In the genomic region with DNA sequence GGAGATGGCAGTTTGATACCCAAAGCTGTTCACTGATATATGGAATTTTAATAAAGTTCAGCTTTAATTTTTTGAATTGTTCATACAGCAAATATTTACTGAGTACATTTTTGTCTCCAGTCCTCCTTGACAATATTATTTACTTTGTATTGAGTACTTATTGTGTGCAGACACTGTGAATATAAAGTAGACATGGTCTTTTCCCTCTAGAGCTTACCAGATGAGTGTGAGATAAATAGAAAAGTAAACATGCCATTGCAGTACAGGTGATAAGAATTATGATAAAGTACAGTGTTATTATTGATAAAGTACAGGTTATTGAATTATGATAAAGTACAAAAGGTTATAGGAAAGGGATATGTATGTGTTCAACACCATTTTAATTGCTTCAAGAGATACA, we compare ENCODE assay signal across 12 cellular contexts. TPM values are rescaled to one million over a fixed set of nuclear protein-coding genes. Genes with fewer than 3 reads are reported as not detected.
A peak's percentile ranks its signal among the peaks of the same experiment; 100 is the strongest.
DNase-seq lines count a peak whose midpoint lies in the region; ATAC-seq and TF ChIP-seq lines count a peak whose summit lies in the region.
"Had no signal": no experiment of that assay in that cellular context is flagged by ENCODE, and none has a peak within 500 bp of the region (broad histone marks: within the 10 kb centered on the region; RNA-seq: fewer than 3 reads in every experiment).

No MANE protein-coding gene starts in this region.

- CTCF ChIA-PET in Calu3 (lab: Charles Lee) (interaction anchor here (1.4 kb wide), 1 partner anchor 60 kb away, joined by 3 read pairs; a partner anchor contains a TSS), GM10248 (lab: Yijun Ruan, JAX) (interaction anchor here (1.0 to 1.7 kb wide), 2 partner anchors 19 to 39 kb away, joined by 3 to 7 read pairs; no protein-coding TSS in a partner anchor)

- H3K9me3 ChIP-seq in Karpas-422 (ENCODE audit: low read length), result no peaks in the 10 kb centered on the region
- H3K9me3 ChIP-seq: Peyer's patch, right atrium auricular region had no signal

- DNase-seq in Calu3 (no peak), Karpas-422 (no peak), C1 segment of cervical spinal cord (lab: John Stamatoyannopoulos, UW) (no peak), GM10248 (ENCODE audit: extremely low spot score) (no peak), NCI-H2171 treated with DMSO at 0.1 percent for 48 hours (lab: John Stamatoyannopoulos, UW) (no peak)
- no peak for DNase-seq in activated naive CD8-positive, alpha-beta T cell treated with anti-CD3 and anti-CD28 coated beads, Interleukin-2, amount 10 ng/mL, durations not matched to agents 7 days and 5 days
- no peak for DNase-seq in natural killer cell treated with Interleukin-12 subunit alpha and Interleukin-12 subunit beta and Interleukin-15 and Interleukin-18, amount 100 ng/mL, for 72 hours (ENCODE audit: low spot score)
- DNase-seq: activated CD4-positive, CD25-positive, alpha-beta regulatory T cell; effector memory CD8-positive, alpha-beta T cell; Peyer's patch had no signal

- peak overlapping the region; percentile 82 for H3K4me2 ChIP-seq in Karpas-422 (ENCODE audit: low read depth, low read length, poor library complexity, severe bottlenecking)

- no peaks in the 10 kb centered on the region for H3K9me2 ChIP-seq in Karpas-422 (replicated peaks; ENCODE audit: insufficient read depth, low read length)

- no peak for ATAC-seq in activated naive CD8-positive, alpha-beta T cell treated with anti-CD3 and anti-CD28 coated beads, Interleukin-2, amount 10 ng/mL, durations not matched to agents 7 days and 5 days (ENCODE audit: low read depth)
- no peak for ATAC-seq in natural killer cell treated with Interleukin-12 subunit alpha and Interleukin-12 subunit beta and Interleukin-15 and Interleukin-18, amount 100 ng/mL, for 72 hours
- ATAC-seq: effector memory CD8-positive, alpha-beta T cell had no signal

- TF ChIP-seq CTCF in Calu3 (IDR thresholded peaks at IDR 0.05; ENCODE audit: unreplicated experiment) (no peak), GM10248 (IDR thresholded peaks at IDR 0.05; ENCODE audit: control extremely low read depth, extremely low read depth, low read depth, missing control alignments) (no peak)

- no peak overlapping the region for H3K27ac Mint-ChIP-seq in Calu3 (ENCODE audit: unreplicated experiment)
- no peak overlapping the region for H3K27ac Mint-ChIP-seq in activated naive CD8-positive, alpha-beta T cell treated with anti-CD3 and anti-CD28 coated beads, Interleukin-2, amount 10 ng/mL, durations not matched to agents 7 days and 5 days
- peak overlapping the region in 1 of 2 donors; percentile 96 for H3K27ac Mint-ChIP-seq in natural killer cell treated with Interleukin-12 subunit alpha and Interleukin-12 subunit beta and Interleukin-15 and Interleukin-18, amount 100 ng/mL, for 72 hours

- BruUV-seq in Calu3 (replicated peaks; lab: Mats Ljungman, UMichigan), result TSS peak; percentile 34

- H3K27me3 Mint-ChIP-seq in Calu3 (ENCODE audit: unreplicated experiment), result no peaks in the 10 kb centered on the region
- H3K27me3 Mint-ChIP-seq in activated naive CD8-positive, alpha-beta T cell treated with anti-CD3 and anti-CD28 coated beads, Interleukin-2, amount 10 ng/mL, durations not matched to agents 7 days and 5 days, result no peaks in the 10 kb centered on the region
- H3K27me3 Mint-ChIP-seq in natural killer cell treated with Interleukin-12 subunit alpha and Interleukin-12 subunit beta and Interleukin-15 and Interleukin-18, amount 100 ng/mL, for 72 hours, result no peaks in the 10 kb centered on the region
- H3K27me3 Mint-ChIP-seq: effector memory CD8-positive, alpha-beta T cell; memory B cell had no signal

- H3K4me1 Mint-ChIP-seq in Calu3 (ENCODE audit: low read depth, unreplicated experiment), result peaks cover 36% of the 10 kb centered on the region
- H3K4me1 Mint-ChIP-seq in activated naive CD8-positive, alpha-beta T cell treated with anti-CD3 and anti-CD28 coated beads, Interleukin-2, amount 10 ng/mL, durations not matched to agents 7 days and 5 days, result peaks cover 35% of the 10 kb centered on the region
- H3K4me1 Mint-ChIP-seq in natural killer cell treated with Interleukin-12 subunit alpha and Interleukin-12 subunit beta and Interleukin-15 and Interleukin-18, amount 100 ng/mL, for 72 hours (ENCODE audit: low read depth in 2 of 2), result peaks cover 32 to 48% of the 10 kb centered on the region in 2 donors

- H3K4me3 ChIP-seq in Karpas-422 (ENCODE audit: low read length), result peak overlapping the region; percentile 87

- H3K4me1 ChIP-seq in Karpas-422 (ENCODE audit: low read length), result peaks cover 49% of the 10 kb centered on the region

- intact Hi-C loops in Calu3 (cut with micrococcal nuclease; ENCODE audit: unreplicated experiment), result no loop called here

- H3K27ac ChIP-seq in Karpas-422 (ENCODE audit: low read length), result no peak overlapping the region
- H3K27ac ChIP-seq: right atrium auricular region had no signal

- H2AFZ ChIP-seq in Karpas-422 (ENCODE audit: low read length), result no peak overlapping the region

- no peak overlapping the region for H3K4me3 Mint-ChIP-seq in Calu3 (ENCODE audit: low read depth, unreplicated experiment)
- H3K4me3 Mint-ChIP-seq in activated naive CD8-positive, alpha-beta T cell treated with anti-CD3 and anti-CD28 coated beads, Interleukin-2, amount 10 ng/mL, durations not matched to agents 7 days and 5 days, result peak overlapping the region; percentile 47
- H3K4me3 Mint-ChIP-seq in natural killer cell treated with Interleukin-12 subunit alpha and Interleukin-12 subunit beta and Interleukin-15 and Interleukin-18, amount 100 ng/mL, for 72 hours, result peak overlapping the region; percentile 2

- H4K20me1 ChIP-seq in Karpas-422 (ENCODE audit: insufficient read depth, low read depth, low read length), result no peaks in the 10 kb centered on the region

- H3K36me3 Mint-ChIP-seq in Calu3 (ENCODE audit: insufficient read depth, unreplicated experiment), result peaks cover 31% of the 10 kb centered on the region
- peaks cover 8% of the 10 kb centered on the region for H3K36me3 Mint-ChIP-seq in activated naive CD8-positive, alpha-beta T cell treated with anti-CD3 and anti-CD28 coated beads, Interleukin-2, amount 10 ng/mL, durations not matched to agents 7 days and 5 days
- no peaks in the 10 kb centered on the region for H3K36me3 Mint-ChIP-seq in natural killer cell treated with Interleukin-12 subunit alpha and Interleukin-12 subunit beta and Interleukin-15 and Interleukin-18, amount 100 ng/mL, for 72 hours

- POLR2A ChIA-PET in activated naive CD8-positive, alpha-beta T cell treated with anti-CD3 and anti-CD28 coated beads, Interleukin-2, amount 10 ng/mL, durations not matched to agents 7 days and 5 days (lab: Charles Lee), result no interaction called here
- POLR2A ChIA-PET in GM10248 (lab: Yijun Ruan, JAX), result no interaction called here

- H3K9ac ChIP-seq in Karpas-422 (ENCODE audit: low read length), result peak overlapping the region; percentile 93; the same call in 1 of the 2 replicates

- peaks cover 83% of the 10 kb centered on the region for H3K79me2 ChIP-seq in Karpas-422 (ENCODE audit: low read length)

- peaks cover 20% of the 10 kb centered on the region; the same call in 1 of the 2 replicates for H3K36me3 ChIP-seq in Karpas-422 (ENCODE audit: insufficient read depth, low read length)
- H3K36me3 ChIP-seq: right atrium auricular region had no signal

- no peaks in the 10 kb centered on the region for H3K9me3 Mint-ChIP-seq in Calu3 (ENCODE audit: low read depth, unreplicated experiment)
- no peaks in the 10 kb centered on the region for H3K9me3 Mint-ChIP-seq in activated naive CD8-positive, alpha-beta T cell treated with anti-CD3 and anti-CD28 coated beads, Interleukin-2, amount 10 ng/mL, durations not matched to agents 7 days and 5 days
- no peaks in the 10 kb centered on the region for H3K9me3 Mint-ChIP-seq in natural killer cell treated with Interleukin-12 subunit alpha and Interleukin-12 subunit beta and Interleukin-15 and Interleukin-18, amount 100 ng/mL, for 72 hours
- H3K9me3 Mint-ChIP-seq: effector memory CD8-positive, alpha-beta T cell; memory B cell had no signal

- no peaks in the 10 kb centered on the region for H3K27me3 ChIP-seq in Karpas-422 (ENCODE audit: low read length)
- H3K27me3 ChIP-seq: Peyer's patch, right atrium auricular region had no signal

RNA-seq across cellular contexts. Expression of a gene that starts 2.1 kb away (rescaled TPM):
- 65.5 and 66.6 TPM in 2 replicates for total RNA-seq in Calu3 (2022)
- total RNA-seq in Karpas-422 (2014; rRNA removed; shearing (Covaris generic); ENCODE audit: low replicate concordance), result 59.9 and 62.1 TPM in 2 replicates
- total RNA-seq in activated naive CD8-positive, alpha-beta T cell treated with anti-CD3 and anti-CD28 coated beads, Interleukin-2, amount 10 ng/mL, durations not matched to agents 7 days and 5 days, result 10 to 100 TPM; 33.6 to 43.3 TPM
- total RNA-seq in natural killer cell treated with Interleukin-12 subunit alpha and Interleukin-12 subunit beta and Interleukin-15 and Interleukin-18, amount 100 ng/mL, for 72 hours, result 10 to 100 TPM; 49.0 to 51.7 TPM

RNA-seq across cellular contexts. Expression of a gene that starts 2.6 kb away (rescaled TPM):
- total RNA-seq in Calu3 (2022), result 14.6 and 16.3 TPM in 2 replicates
- total RNA-seq in Karpas-422 (2014; rRNA removed; shearing (Covaris generic); ENCODE audit: low replicate concordance), result 16.5 and 25.0 TPM in 2 replicates
- 10 to 100 TPM; 18.5 to 19.4 TPM for total RNA-seq in activated naive CD8-positive, alpha-beta T cell treated with anti-CD3 and anti-CD28 coated beads, Interleukin-2, amount 10 ng/mL, durations not matched to agents 7 days and 5 days
- total RNA-seq in natural killer cell treated with Interleukin-12 subunit alpha and Interleukin-12 subunit beta and Interleukin-15 and Interleukin-18, amount 100 ng/mL, for 72 hours, result 10 to 100 TPM in 1 of 2 donors, 1 to 10 TPM in 1; 9.3 to 11.5 TPM

RNA-seq across cellular contexts. Expression of a gene that starts 60.0 kb away (rescaled TPM):
- total RNA-seq in Calu3 (2022), result 34.4 and 40.3 TPM in 2 replicates
- total RNA-seq in Karpas-422 (2014; rRNA removed; shearing (Covaris generic); ENCODE audit: low replicate concordance), result 11.8 and 19.0 TPM in 2 replicates
- 10 to 100 TPM; 31.5 to 32.2 TPM for total RNA-seq in activated naive CD8-positive, alpha-beta T cell treated with anti-CD3 and anti-CD28 coated beads, Interleukin-2, amount 10 ng/mL, durations not matched to agents 7 days and 5 days
- 10 to 100 TPM; 14.0 to 14.9 TPM for total RNA-seq in natural killer cell treated with Interleukin-12 subunit alpha and Interleukin-12 subunit beta and Interleukin-15 and Interleukin-18, amount 100 ng/mL, for 72 hours
